19 cellular contexts compared by ENCODE assay signal in genomic region chr18:79911009-79911870, GRCh38. TPM values are rescaled to one million over a fixed set of nuclear protein-coding genes. Genes with fewer than 3 reads are reported as not detected.
DNase-seq lines count a peak whose midpoint lies in the region; ATAC-seq and TF ChIP-seq lines count a peak whose summit lies in the region.
"Had no signal": no experiment of that assay in that cellular context is flagged by ENCODE, and none has a peak within 500 bp of the region (broad histone marks: within the 10 kb centered on the region; RNA-seq: fewer than 3 reads in every experiment).

No MANE protein-coding gene starts in this region.

- peak; percentile 20 for DNase-seq in GM13977 (ENCODE audit: low spot score)
- DNase-seq in activated CD4-positive, alpha-beta memory T cell treated with anti-CD3 and anti-CD28 coated beads for 36 hours: peak; percentile 6
- peak; percentile 67 for DNase-seq in iPS-NIHi7 (ENCODE audit: extremely low spot score)
- peak; percentile 67 to 77 for DNase-seq in psoas muscle
- DNase-seq in NCI-H510A (lab: John Stamatoyannopoulos, UW): no peak
- DNase-seq in CD14-positive monocyte (ENCODE audit: low spot score): no peak
- DNase-seq: activated B cell treated with CpG ODN at 0.5 μM for 24 hours, Caco-2, foreskin melanocyte, HCEC 1CT, KG1, NCI-H1105 treated with DMSO at 0.1 percent for 48 hours, NCI-H524 treated with DMSO at 0.1 percent for 48 hours, nephron progenitor cell, stomach had no signal

- in situ Hi-C loops in GM13977 (cut with MboI; ENCODE audit: low pct_unique_long_range_greater_than_20kb, low sequenced_read_pairs, unreplicated experiment): no loop called here

- CTCF ChIA-PET in activated CD4-positive, alpha-beta memory T cell treated with anti-CD3 and anti-CD28 coated beads for 36 hours (lab: Charles Lee): no interaction called here

- peaks cover 2% of the 10 kb centered on the region for H3K4me1 Mint-ChIP-seq in activated CD4-positive, alpha-beta memory T cell treated with anti-CD3 and anti-CD28 coated beads for 36 hours (ENCODE audit: low read depth)
- H3K4me1 Mint-ChIP-seq in CD14-positive monocyte: no peaks in the 10 kb centered on the region

- no peak for TF ChIP-seq CTCF in GM13977 (IDR thresholded peaks at IDR 0.05; ENCODE audit: extremely low read depth, insufficient read depth, missing control alignments)
- TF ChIP-seq CTCF in psoas muscle (IDR thresholded peaks at IDR 0.05): no peak
- TF ChIP-seq CTCF in CD14-positive monocyte (IDR thresholded peaks at IDR 0.05): no peak

- H3K27ac Mint-ChIP-seq in activated CD4-positive, alpha-beta memory T cell treated with anti-CD3 and anti-CD28 coated beads for 36 hours: no peak overlapping the region
- H3K27ac Mint-ChIP-seq in CD14-positive monocyte: peak overlapping the region in 1 of 7 donors; percentile 75
- H3K27ac Mint-ChIP-seq: activated B cell treated with CpG ODN at 0.5 μM for 24 hours had no signal

- no peaks in the 10 kb centered on the region for H3K27me3 Mint-ChIP-seq in activated CD4-positive, alpha-beta memory T cell treated with anti-CD3 and anti-CD28 coated beads for 36 hours
- peaks cover 0 to 1% (median 0%) of the 10 kb centered on the region in 3 donors for H3K27me3 Mint-ChIP-seq in CD14-positive monocyte (ENCODE audit: low read depth in 3 of 3)
- H3K27me3 Mint-ChIP-seq: activated B cell treated with CpG ODN at 0.5 μM for 24 hours; activated naive CD8-positive, alpha-beta T cell had no signal

- peaks cover 20% of the 10 kb centered on the region for H3K36me3 Mint-ChIP-seq in activated CD4-positive, alpha-beta memory T cell treated with anti-CD3 and anti-CD28 coated beads for 36 hours
- H3K36me3 Mint-ChIP-seq in CD14-positive monocyte: peaks cover 61 to 83% of the 10 kb centered on the region in 2 donors

- POLR2A ChIA-PET in activated CD4-positive, alpha-beta memory T cell treated with anti-CD3 and anti-CD28 coated beads for 36 hours (lab: Charles Lee): no interaction called here

- peak; percentile 62 to 80 (median 74) for ATAC-seq in psoas muscle
- ATAC-seq in HG02973 (IDR thresholded peaks at IDR 0.05; ENCODE audit: unreplicated experiment): no peak
- ATAC-seq in GM21717 (IDR thresholded peaks at IDR 0.05; ENCODE audit: unreplicated experiment): no peak
- ATAC-seq: SK-N-SH treated with all-trans-retinoic acid at 6 μM for 48 hours had no signal

- no peak overlapping the region for H3K4me3 Mint-ChIP-seq in activated CD4-positive, alpha-beta memory T cell treated with anti-CD3 and anti-CD28 coated beads for 36 hours
- no peak overlapping the region for H3K4me3 Mint-ChIP-seq in CD14-positive monocyte
- H3K4me3 Mint-ChIP-seq: activated B cell treated with CpG ODN at 0.5 μM for 24 hours; activated naive CD8-positive, alpha-beta T cell; nephron progenitor cell had no signal

- H3K27me3 ChIP-seq in psoas muscle (ENCODE audit: insufficient read depth in 3 of 3, low read length in 2 of 3): no peaks in the 10 kb centered on the region
- H3K27me3 ChIP-seq: stomach had no signal

- no peaks in the 10 kb centered on the region for H3K9me3 Mint-ChIP-seq in activated CD4-positive, alpha-beta memory T cell treated with anti-CD3 and anti-CD28 coated beads for 36 hours
- H3K9me3 Mint-ChIP-seq in CD14-positive monocyte: peaks cover 10 to 59% (median 20%) of the 10 kb centered on the region in 7 donors
- H3K9me3 Mint-ChIP-seq: activated B cell treated with CpG ODN at 0.5 μM for 24 hours had no signal

- no peak overlapping the region for H3K27ac ChIP-seq in psoas muscle
- H3K27ac ChIP-seq: stomach had no signal

- H3K36me3 ChIP-seq in psoas muscle (ENCODE audit: insufficient read depth in 1 of 2, low read depth in 1 of 2): peaks cover 0 to 33% of the 10 kb centered on the region in 2 donors

- intact Hi-C loops in activated CD4-positive, alpha-beta memory T cell treated with anti-CD3 and anti-CD28 coated beads for 36 hours (cut with micrococcal nuclease): no loop called here
- intact Hi-C loops in psoas muscle (cut with DNase I) (no loop called here), CD14-positive monocyte (cut with micrococcal nuclease) (loop anchor here in 1 of 2 donors (5.0 kb wide), 1 partner anchor 36 kb away; no protein-coding TSS in a partner anchor)

- peaks cover 4% of the 10 kb centered on the region for H3K4me1 ChIP-seq in psoas muscle
- H3K4me1 ChIP-seq: Caco-2, stomach had no signal

- no peaks in the 10 kb centered on the region for H3K9me3 ChIP-seq in psoas muscle
- H3K9me3 ChIP-seq: Caco-2, stomach had no signal

- H3K4me3 ChIP-seq in psoas muscle: no peak overlapping the region
- H3K4me3 ChIP-seq: stomach had no signal

- WGBS in psoas muscle, 3 donors: 51 to 58% (median 57%) methylated on average over 26 to 28 of the region's 28 CpGs

RNA-seq across cellular contexts. Expression of gene SLC66A2, which starts 40.2 kb away (rescaled TPM):
- total RNA-seq in activated CD4-positive, alpha-beta memory T cell treated with anti-CD3 and anti-CD28 coated beads for 36 hours: 10 to 100 TPM; 27.2 to 29.5 TPM
- total RNA-seq in psoas muscle: 100 to 1,000 TPM in 2 of 4 donors, 10 to 100 TPM in 2; 36.4 to 160 (median 72.7) TPM
- polyA plus RNA-seq in psoas muscle (10 to 100 TPM; 53.4 to 79.3 (median 67.7) TPM), CD14-positive monocyte (10 to 100 TPM; 26.8 to 33.8 TPM)

RNA-seq across cellular contexts. Expression of gene HSBP1L1, which starts 53.2 kb away (rescaled TPM):
- total RNA-seq in activated CD4-positive, alpha-beta memory T cell treated with anti-CD3 and anti-CD28 coated beads for 36 hours: 1 to 10 TPM; 8.5 to 8.8 TPM
- 1 to 10 TPM; 2.5 to 9.3 (median 8.4) TPM for total RNA-seq in psoas muscle
- 10 to 100 TPM in 2 of 3 donors, 1 to 10 TPM in 1; 5.0 to 11.9 (median 10.2) TPM for polyA plus RNA-seq in psoas muscle
- 10 to 100 TPM in 1 of 2 donors, 1 to 10 TPM in 1; 2.5 to 10.8 TPM for polyA plus RNA-seq in CD14-positive monocyte

Comparison
In these comparisons a context has a peak if more than half of its experiments do, and no peak if none do; other contexts are left out.
1. DNase-seq: peak in GM13977 (single experiment), activated CD4-positive, alpha-beta memory T cell treated with anti-CD3 and anti-CD28 coated beads for 36 hours (single experiment), iPS-NIHi7 (single experiment) and psoas muscle (2 of 2); none in NCI-H510A (single experiment) and CD14-positive monocyte (single experiment).
2. ATAC-seq: peak in psoas muscle (4 of 4); none in HG02973 (single experiment) and GM21717 (single experiment).